9 cellular contexts compared by ENCODE assay signal in genomic region chr6:7165736-7166296, GRCh38. TPM values are rescaled to one million over a fixed set of nuclear protein-coding genes. Genes with fewer than 3 reads are reported as not detected.
DNase-seq lines count a peak whose midpoint lies in the region; ATAC-seq and TF ChIP-seq lines count a peak whose summit lies in the region.
"Had no signal": no experiment of that assay in that cellular context is flagged by ENCODE, and none has a peak within 500 bp of the region (broad histone marks: within the 10 kb centered on the region; RNA-seq: fewer than 3 reads in every experiment).

No MANE protein-coding gene starts in this region.

- peaks cover 36% of the 10 kb centered on the region for H3K4me1 ChIP-seq in IMR-90 (ENCODE audit: control insufficient read depth, insufficient read depth, low read length)

- no peak for TF ChIP-seq POLR2A in IMR-90 (IDR thresholded peaks at IDR 0.05; ENCODE audit: low read depth, low read length)

- H4K8ac ChIP-seq in IMR-90 (ENCODE audit: low read depth in 2 of 2, low read length in 2 of 2), result peak overlapping the region; percentile 1 to 26; a peak in 2 of 4 replicates

- peak overlapping the region; percentile 20 for H2BK20ac ChIP-seq in IMR-90 (ENCODE audit: low read depth, low read length)

- POLR2A ChIA-PET in AG04450 (lab: Yijun Ruan, JAX) (interaction anchor here (1.0 to 2.4 kb wide), 6 partner anchors 9 to 58 kb away, joined by 3 to 6 read pairs (median 5); partner anchors contain the start of gene RREB1), IMR-90 (lab: Charles Lee; ENCODE audit: unreplicated experiment) (no interaction called here)

- H3K56ac ChIP-seq in IMR-90 (ENCODE audit: extremely low read depth, insufficient read depth, low read length), result 0 out of 2 replicates have a peak overlapping the region, but pooled peaks have one; percentile 4

- peaks cover 41 to 64% of the 10 kb centered on the region in 2 donors for H3K4me1 Mint-ChIP-seq in effector memory CD8-positive, alpha-beta T cell (ENCODE audit: low read depth in 2 of 2)
- peaks cover 87% of the 10 kb centered on the region for H3K4me1 Mint-ChIP-seq in nephron progenitor cell

- dilution Hi-C loops in IMR-90 (cut with HindIII; ENCODE audit: low sequenced_read_pairs, unreplicated experiment), result no loop called here

- H3K4me2 ChIP-seq in IMR-90 (ENCODE audit: low read depth, low read length), result no peak overlapping the region; the same call in 1 of the 2 replicates

- peak overlapping the region; percentile 67 for H3K14ac ChIP-seq in IMR-90 (replicated peaks; ENCODE audit: low read depth, low read length)

- H4K5ac ChIP-seq in IMR-90 (ENCODE audit: low read depth, low read length), result peak overlapping the region; percentile 1

- no peak overlapping the region for H3K4me3 Mint-ChIP-seq in effector memory CD8-positive, alpha-beta T cell
- H3K4me3 Mint-ChIP-seq in nephron progenitor cell, result no peak overlapping the region
- H3K4me3 Mint-ChIP-seq: activated naive CD4-positive, alpha-beta T cell treated with anti-CD3 and anti-CD28 coated beads, Interleukin-2, amount 50 U/mL, for 24 hours had no signal

- H3K79me1 ChIP-seq in IMR-90 (ENCODE audit: low read depth in 1 of 2, low read length in 2 of 2), result peaks cover 38 to 95% of the 10 kb centered on the region in 2 experiments

- H3K4me3 ChIP-seq in AG04450 (ENCODE audit: low read depth, low read length), result no peak overlapping the region
- H3K4me3 ChIP-seq in IMR-90 (ENCODE audit: insufficient read depth, low read depth, low read length), result no peak overlapping the region

- intact Hi-C loops in IMR-90 (cut with micrococcal nuclease), result no loop called here

- no peaks in the 10 kb centered on the region for H3K9me3 Mint-ChIP-seq in effector memory CD8-positive, alpha-beta T cell
- no peaks in the 10 kb centered on the region for H3K9me3 Mint-ChIP-seq in nephron progenitor cell
- H3K9me3 Mint-ChIP-seq: activated naive CD4-positive, alpha-beta T cell treated with anti-CD3 and anti-CD28 coated beads, Interleukin-2, amount 50 U/mL, for 24 hours had no signal

- 44% methylated on average over 4 of the region's 5 CpGs; no CpG with 5 or more reads in 1 of the 2 experiments for WGBS in IMR-90 (ENCODE audit: extremely low coverage in 2 of 2, insufficient read length in 1 of 2), 2 experiments

- peak overlapping the region; percentile 75 for H3K4ac ChIP-seq in IMR-90 (ENCODE audit: low read depth, low read length)

- H2AK5ac ChIP-seq in IMR-90 (ENCODE audit: low read depth, low read length), result peak overlapping the region; percentile 85; the same call in 1 of the 2 replicates

- no peak overlapping the region for H2BK15ac ChIP-seq in IMR-90 (ENCODE audit: low read depth, low read length)

- H3K27me3 ChIP-seq in AG04450 (ENCODE audit: control insufficient read depth, insufficient read depth, low read length) (no peaks in the 10 kb centered on the region), IMR-90 (ENCODE audit: control insufficient read depth, insufficient read depth, low read length) (no peaks in the 10 kb centered on the region)

- DNase-seq in AG04450 (ENCODE audit: low read depth, low spot score) (no peak), IMR-90 (no peak), nephron progenitor cell (no peak), activated gamma-delta T cell (lab: John Stamatoyannopoulos, UW) (no peak)
- no peak for DNase-seq in effector memory CD8-positive, alpha-beta T cell

- ATAC-seq in IMR-90 (ENCODE audit: low read depth) (peak; percentile 5; the same call in 1 of the 2 replicates), SK-N-SH treated with all-trans-retinoic acid at 6 μM for 48 hours (no peak), GM21619 (IDR thresholded peaks at IDR 0.05; ENCODE audit: unreplicated experiment) (no peak), HG03460 (IDR thresholded peaks at IDR 0.05; ENCODE audit: unreplicated experiment) (no peak)
- ATAC-seq in effector memory CD8-positive, alpha-beta T cell (replicated peaks), result no peak

- peak overlapping the region; percentile 39 for H2BK120ac ChIP-seq in IMR-90 (ENCODE audit: low read depth, low read length)

- H3K36me3 Mint-ChIP-seq in effector memory CD8-positive, alpha-beta T cell (ENCODE audit: insufficient read depth), result peaks cover 6% of the 10 kb centered on the region
- no peaks in the 10 kb centered on the region for H3K36me3 Mint-ChIP-seq in nephron progenitor cell (ENCODE audit: low read depth)

- H3K27ac Mint-ChIP-seq in effector memory CD8-positive, alpha-beta T cell, result peak overlapping the region; percentile 17 to 35
- peak overlapping the region; percentile 47 for H3K27ac Mint-ChIP-seq in nephron progenitor cell
- H3K27ac Mint-ChIP-seq: activated naive CD4-positive, alpha-beta T cell treated with anti-CD3 and anti-CD28 coated beads, Interleukin-2, amount 50 U/mL, for 24 hours had no signal

- peaks cover 47% of the 10 kb centered on the region for H3K9me1 ChIP-seq in IMR-90 (ENCODE audit: insufficient read depth, low read length)

- H3K27ac ChIP-seq in AG04450 (ENCODE audit: low read depth, low read length), result peak overlapping the region; percentile 79
- peak overlapping the region; percentile 47 for H3K27ac ChIP-seq in IMR-90 (ENCODE audit: insufficient read depth, low read length)

- no TSS peak for BruUV-seq in IMR-90 (replicated peaks; lab: Mats Ljungman, UMichigan)

- no peak for TF ChIP-seq CTCF in AG04450 (IDR thresholded peaks at IDR 0.05; ENCODE audit: low read depth, low read length)
- no peak for TF ChIP-seq CTCF in IMR-90 (conservative IDR thresholded peaks at IDR 0.05; ENCODE audit: low read depth, low read length)
- no peak for TF ChIP-seq CTCF in nephron progenitor cell (IDR thresholded peaks at IDR 0.05)

- H2AK9ac ChIP-seq in IMR-90 (replicated peaks; ENCODE audit: low read depth, low read length, poor library complexity), result peak overlapping the region; percentile 78

- H3K9ac ChIP-seq in IMR-90 (ENCODE audit: low read depth, low read length), result no peak overlapping the region

- TF ChIP-seq RAD21 in IMR-90 (IDR thresholded peaks at IDR 0.05; ENCODE audit: low read length), result no peak

- no peaks in the 10 kb centered on the region for H3K36me3 ChIP-seq in IMR-90 (ENCODE audit: control insufficient read depth, insufficient read depth, low read length)

- H3K9me3 ChIP-seq in AG04450 (ENCODE audit: control insufficient read depth, insufficient read depth, low read length) (no peaks in the 10 kb centered on the region), IMR-90 (ENCODE audit: control insufficient read depth, insufficient read depth, low read length) (no peaks in the 10 kb centered on the region)

- H3K18ac ChIP-seq in IMR-90 (ENCODE audit: low read depth, low read length), result no peak overlapping the region

- H4K91ac ChIP-seq in IMR-90 (ENCODE audit: insufficient read depth, low read depth, low read length), result peak overlapping the region; percentile 55

- H2BK5ac ChIP-seq in IMR-90 (ENCODE audit: low read depth, low read length, poor library complexity, severe bottlenecking), result peak overlapping the region; percentile 53

- CTCF ChIA-PET in AG04450 (lab: Charles Lee), result interaction anchor here (1.1 to 1.3 kb wide), 2 partner anchors 57 to 489 kb away, joined by 4 to 5 read pairs; no protein-coding TSS in a partner anchor
- CTCF ChIA-PET in IMR-90 (lab: Yijun Ruan, JAX), result no interaction called here

- no peaks in the 10 kb centered on the region for H3K27me3 Mint-ChIP-seq in effector memory CD8-positive, alpha-beta T cell
- H3K27me3 Mint-ChIP-seq in nephron progenitor cell (ENCODE audit: low read depth, poor library complexity), result peaks cover 3% of the 10 kb centered on the region
- H3K27me3 Mint-ChIP-seq: activated naive CD4-positive, alpha-beta T cell treated with anti-CD3 and anti-CD28 coated beads, Interleukin-2, amount 50 U/mL, for 24 hours had no signal

- H4K20me1 ChIP-seq in IMR-90 (ENCODE audit: insufficient read depth, low read length), result peaks cover 73% of the 10 kb centered on the region

- in situ Hi-C loops in IMR-90 (cut with MboI; ENCODE audit: low sequenced_read_pairs), result no loop called here

- peak overlapping the region; percentile 67; the same call in 1 of the 2 replicates for H3K23ac ChIP-seq in IMR-90 (ENCODE audit: low read depth, low read length)

- H2AFZ ChIP-seq in IMR-90 (replicated peaks; ENCODE audit: low read length, poor library complexity), result no peak overlapping the region

TF ChIP-seq in IMR-90, 13 proteins besides CTCF, POLR2A, EP300 and RAD21 (continues in another document):
- TF ChIP-seq ELK1 (IDR thresholded peaks at IDR 0.05; ENCODE audit: borderline replicate concordance, low read depth, low read length), result no peak

TF ChIP-seq in SK-N-SH treated with all-trans-retinoic acid at 6 μM for 48 hours, 23 proteins besides CTCF, POLR2A, EP300 and RAD21 (continues in another document):
- no peak for TF ChIP-seq ZC3H10 (CRISPR knock-in tag; IDR thresholded peaks at IDR 0.05)
- no peak for TF ChIP-seq ZNF8 (CRISPR knock-in tag; IDR thresholded peaks at IDR 0.05)
- TF ChIP-seq BACH2 (CRISPR knock-in tag; IDR thresholded peaks at IDR 0.05; ENCODE audit: borderline replicate concordance), result no peak
- TF ChIP-seq RARB (CRISPR knock-in tag; IDR thresholded peaks at IDR 0.05), result no peak
- TF ChIP-seq ESRRG (CRISPR knock-in tag; IDR thresholded peaks at IDR 0.05), result no peak
- no peak for TF ChIP-seq PATZ1 (CRISPR knock-in tag; IDR thresholded peaks at IDR 0.05; ENCODE audit: borderline replicate concordance)

RNA-seq across cellular contexts. Expression of gene RREB1, which starts 58.1 kb away (rescaled TPM):
- polyA plus RNA-seq in AG04450 (2011; rRNA removed) (2.6 and 3.0 TPM in 2 replicates), IMR-90 (2012; rRNA removed) (4.7 and 14.5 TPM in 2 replicates)
- polyA minus RNA-seq in AG04450 (2011; rRNA and poly(A)+ RNA removed), result 32.7 and 37.6 TPM in 2 replicates
- 8.4 and 8.6 TPM in 2 replicates for total RNA-seq in IMR-90 (2012; rRNA removed)
- 2.1 and 2.4 TPM in 2 replicates for polyA plus RNA-seq in IMR-90 (2012; cell fraction: cytosol; rRNA removed)
- polyA plus RNA-seq in IMR-90 (2012; cell fraction: nucleus; rRNA removed; ENCODE audit: low replicate concordance), result 13.2 and 13.5 TPM in 2 replicates
